ENCODE assay signal across 15 cellular contexts in the genomic region with DNA sequence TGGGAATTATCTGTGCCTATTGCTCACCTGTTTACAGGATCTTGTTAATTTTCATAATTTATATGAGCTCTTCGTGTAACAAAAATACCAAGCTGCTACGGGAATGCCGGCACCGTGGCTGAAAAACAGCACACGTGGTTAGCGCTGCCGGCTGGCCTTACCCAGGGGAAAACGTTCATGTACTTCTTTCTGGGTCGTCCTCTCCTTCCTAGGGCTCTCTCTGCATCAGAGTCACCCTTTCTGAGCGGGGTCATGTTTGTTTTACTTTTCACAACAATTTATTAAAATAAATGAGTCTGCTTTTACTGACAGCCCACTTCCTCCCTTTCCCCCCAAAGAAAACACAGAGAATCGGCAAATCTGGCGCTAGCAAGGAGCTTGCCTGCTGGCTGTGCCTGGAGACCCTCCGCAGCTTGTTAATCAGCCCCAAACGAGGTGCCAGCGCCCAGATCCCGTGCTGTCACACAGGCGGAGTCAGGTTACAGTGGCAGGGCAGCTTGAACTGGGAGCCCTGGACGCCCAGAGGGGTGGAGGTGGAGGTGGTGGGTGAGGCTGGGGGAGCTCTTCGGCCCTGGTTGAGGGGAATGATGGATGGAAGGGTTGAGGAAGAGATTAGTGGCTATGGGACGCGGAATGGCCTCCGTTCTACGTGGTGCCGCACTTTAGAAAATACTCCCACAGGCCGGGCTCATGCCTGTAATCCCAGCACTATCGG.
DNase-seq lines count a peak whose midpoint lies in the region; ATAC-seq and TF ChIP-seq lines count a peak whose summit lies in the region.
"Had no signal": no experiment of that assay in that cellular context is flagged by ENCODE, and none has a peak within 500 bp of the region (broad histone marks: within the 10 kb centered on the region; RNA-seq: fewer than 3 reads in every experiment).

No MANE protein-coding gene starts in this region.

- H3K9me3 Mint-ChIP-seq in osteocyte (ENCODE audit: unreplicated experiment) (no peaks in the 10 kb centered on the region), Caco-2 (ENCODE audit: unreplicated experiment) (no peaks in the 10 kb centered on the region)
- H3K9me3 Mint-ChIP-seq in effector memory CD8-positive, alpha-beta T cell = no peaks in the 10 kb centered on the region
- no peaks in the 10 kb centered on the region for H3K9me3 Mint-ChIP-seq in activated CD8-positive, alpha-beta T cell treated with anti-CD3 and anti-CD28 coated beads for 36 hours

- peak overlapping the region; percentile 37 for H2AFZ ChIP-seq in ACC112 (ENCODE audit: low read length, unreplicated experiment)

- no peaks in the 10 kb centered on the region for H3K27me3 Mint-ChIP-seq in osteocyte (ENCODE audit: unreplicated experiment)
- peaks cover 12 to 16% of the 10 kb centered on the region in 2 donors for H3K27me3 Mint-ChIP-seq in effector memory CD8-positive, alpha-beta T cell
- no peaks in the 10 kb centered on the region for H3K27me3 Mint-ChIP-seq in Caco-2 (ENCODE audit: insufficient read depth, unreplicated experiment)
- H3K27me3 Mint-ChIP-seq in activated CD8-positive, alpha-beta T cell treated with anti-CD3 and anti-CD28 coated beads for 36 hours = peaks cover 10% of the 10 kb centered on the region

- intact Hi-C loops in Panc1 (cut with micrococcal nuclease; ENCODE audit: unreplicated experiment) (no loop called here), Caco-2 (cut with micrococcal nuclease; ENCODE audit: unreplicated experiment) (no loop called here)
- intact Hi-C loops in activated CD8-positive, alpha-beta T cell treated with anti-CD3 and anti-CD28 coated beads for 36 hours (cut with micrococcal nuclease) = no loop called here

- BruUV-seq in Panc1 (replicated peaks; lab: Mats Ljungman, UMichigan) (no TSS peak), Caco-2 (replicated peaks; lab: Mats Ljungman, UMichigan) (no TSS peak)

- H3K9me3 ChIP-seq in Panc1 (ENCODE audit: control insufficient read depth, insufficient read depth, low read depth, low read length) = no peaks in the 10 kb centered on the region
- H3K9me3 ChIP-seq in Caco-2 = no peaks in the 10 kb centered on the region
- H3K9me3 ChIP-seq: prostate gland had no signal

- H3K79me2 ChIP-seq in ACC112 (ENCODE audit: control insufficient read depth, insufficient read depth, low read length, unreplicated experiment) = no peaks in the 10 kb centered on the region

- DNase-seq in Panc1 (ENCODE audit: low read depth, low spot score) (no peak), fibroblast of pulmonary artery (ENCODE audit: low read depth) (peak; percentile 31), osteocyte (ENCODE audit: extremely low spot score, unreplicated experiment) (peak; percentile 82), Caco-2 (no peak)
- DNase-seq in effector memory CD8-positive, alpha-beta T cell = no peak
- no peak for DNase-seq in activated CD8-positive, alpha-beta T cell treated with anti-CD3 and anti-CD28 coated beads for 36 hours
- DNase-seq: ACHN; COR-L47; foreskin keratinocyte; GF-D8; stimulated activated CD4-positive, alpha-beta T cell treated with anti-CD3 and anti-CD28 coated beads, Interleukin-4, amount 100 ng/mL, for 1 hour had no signal

- H3K4me1 Mint-ChIP-seq in osteocyte (ENCODE audit: unreplicated experiment) (peaks cover 47% of the 10 kb centered on the region), Caco-2 (ENCODE audit: low read depth, unreplicated experiment) (peaks cover 20% of the 10 kb centered on the region)
- H3K4me1 Mint-ChIP-seq in effector memory CD8-positive, alpha-beta T cell (ENCODE audit: low read depth in 2 of 2) = no peaks in the 10 kb centered on the region
- H3K4me1 Mint-ChIP-seq in activated CD8-positive, alpha-beta T cell treated with anti-CD3 and anti-CD28 coated beads for 36 hours (ENCODE audit: low read depth) = no peaks in the 10 kb centered on the region

- TF ChIP-seq CTCF in Panc1 (IDR thresholded peaks at IDR 0.05) (no peak), fibroblast of pulmonary artery (IDR thresholded peaks at IDR 0.05; ENCODE audit: low read length, missing control alignments) (no peak), osteocyte (IDR thresholded peaks at IDR 0.05) (no peak), Caco-2 (IDR thresholded peaks at IDR 0.05; ENCODE audit: insufficient read depth in 1 of 2, low read depth in 1 of 2, low read length in 1 of 2, severe bottlenecking in 1 of 2, unreplicated experiment in 1 of 2) (no peak)
- TF ChIP-seq CTCF in activated CD8-positive, alpha-beta T cell treated with anti-CD3 and anti-CD28 coated beads for 36 hours (IDR thresholded peaks at IDR 0.05) = no peak

- H3K4me1 ChIP-seq in ACC112 (ENCODE audit: control insufficient read depth, insufficient read depth, low read length, unreplicated experiment) (no peaks in the 10 kb centered on the region), Panc1 (ENCODE audit: control insufficient read depth, insufficient read depth, low read length) (peaks cover 22% of the 10 kb centered on the region), Caco-2 (peaks cover 2% of the 10 kb centered on the region; the same call in 1 of the 2 replicates)
- H3K4me1 ChIP-seq: foreskin keratinocyte had no signal

- in situ Hi-C loops in Panc1 (cut with HindIII; ENCODE audit: low pct_unique_long_range_greater_than_20kb, low sequenced_read_pairs) = no loop called here

- POLR2A ChIA-PET in Panc1 (lab: Charles Lee) = no interaction called here
- POLR2A ChIA-PET in Caco-2 (lab: Charles Lee) = no interaction called here
- POLR2A ChIA-PET in activated CD8-positive, alpha-beta T cell treated with anti-CD3 and anti-CD28 coated beads for 36 hours (lab: Charles Lee) = no interaction called here

- H3K4me3 ChIP-seq in ACC112 (ENCODE audit: low read depth, low read length) (no peak overlapping the region), Panc1 (ENCODE audit: low read depth in 2 of 2, low read length in 2 of 2) (peak overlapping the region in 1 of 2 experiments; percentile 19; a peak in 1 of 4 replicates), fibroblast of pulmonary artery (replicated peaks; ENCODE audit: low read depth, low read length) (no peak overlapping the region), Caco-2 (ENCODE audit: low read depth, low read length) (no peak overlapping the region)
- H3K4me3 ChIP-seq: prostate gland had no signal

- H3K36me3 ChIP-seq in ACC112 (ENCODE audit: insufficient read depth, low read length) = no peaks in the 10 kb centered on the region
- no peaks in the 10 kb centered on the region for H3K36me3 ChIP-seq in Panc1 (ENCODE audit: control insufficient read depth, insufficient read depth, low read length)
- no peaks in the 10 kb centered on the region for H3K36me3 ChIP-seq in Caco-2 (ENCODE audit: control insufficient read depth, insufficient read depth, low read length)
- H3K36me3 ChIP-seq: prostate gland had no signal

- ATAC-seq in Panc1 = peak; percentile 26; the same call in 1 of the 2 replicates
- no peak for ATAC-seq in effector memory CD8-positive, alpha-beta T cell (replicated peaks)
- no peak for ATAC-seq in GM18502 (IDR thresholded peaks at IDR 0.05; ENCODE audit: poor library complexity, unreplicated experiment)
- ATAC-seq in activated CD8-positive, alpha-beta T cell treated with anti-CD3 and anti-CD28 coated beads for 36 hours = no peak
- ATAC-seq: activated T-helper 17 cell treated with anti-CD3 and anti-CD28 coated beads, Interleukin-2, amount 50 U/mL, for 72 hours; foreskin keratinocyte had no signal

- CTCF ChIA-PET in Panc1 (lab: Charles Lee) = no interaction called here
- CTCF ChIA-PET in Caco-2 (lab: Charles Lee) = no interaction called here
- CTCF ChIA-PET in activated CD8-positive, alpha-beta T cell treated with anti-CD3 and anti-CD28 coated beads for 36 hours (lab: Charles Lee) = no interaction called here

- peak overlapping the region; percentile 43 for H3K4me3 Mint-ChIP-seq in osteocyte (ENCODE audit: unreplicated experiment)
- H3K4me3 Mint-ChIP-seq in effector memory CD8-positive, alpha-beta T cell = no peak overlapping the region
- no peak overlapping the region for H3K4me3 Mint-ChIP-seq in Caco-2 (ENCODE audit: unreplicated experiment)
- H3K4me3 Mint-ChIP-seq in activated CD8-positive, alpha-beta T cell treated with anti-CD3 and anti-CD28 coated beads for 36 hours = no peak overlapping the region
- H3K4me3 Mint-ChIP-seq: activated T-helper 17 cell treated with anti-CD3 and anti-CD28 coated beads, Interleukin-2, amount 50 U/mL, for 72 hours had no signal

- no peaks in the 10 kb centered on the region for H3K27me3 ChIP-seq in ACC112 (ENCODE audit: insufficient read depth, low read length)
- H3K27me3 ChIP-seq in Panc1 (ENCODE audit: control insufficient read depth, insufficient read depth, low read length) = no peaks in the 10 kb centered on the region
- H3K27me3 ChIP-seq in Caco-2 (replicated peaks; ENCODE audit: control insufficient read depth, insufficient read depth, low read length) = no peaks in the 10 kb centered on the region
- H3K27me3 ChIP-seq: foreskin keratinocyte had no signal

- H3K27ac ChIP-seq in ACC112 (ENCODE audit: low read depth, low read length) (no peak overlapping the region), Panc1 (ENCODE audit: low read length) (peak overlapping the region; percentile 94)
- H3K27ac ChIP-seq: foreskin keratinocyte, prostate gland had no signal

- H3K27ac Mint-ChIP-seq in osteocyte (ENCODE audit: unreplicated experiment) = peak overlapping the region; percentile 77
- H3K27ac Mint-ChIP-seq in effector memory CD8-positive, alpha-beta T cell = no peak overlapping the region
- no peak overlapping the region for H3K27ac Mint-ChIP-seq in Caco-2 (ENCODE audit: unreplicated experiment)
- H3K27ac Mint-ChIP-seq in activated CD8-positive, alpha-beta T cell treated with anti-CD3 and anti-CD28 coated beads for 36 hours = no peak overlapping the region
- H3K27ac Mint-ChIP-seq: activated T-helper 17 cell treated with anti-CD3 and anti-CD28 coated beads, Interleukin-2, amount 50 U/mL, for 72 hours had no signal

- H3K36me3 Mint-ChIP-seq in osteocyte (ENCODE audit: unreplicated experiment) (no peaks in the 10 kb centered on the region), Caco-2 (ENCODE audit: insufficient read depth, unreplicated experiment) (no peaks in the 10 kb centered on the region)
- H3K36me3 Mint-ChIP-seq in effector memory CD8-positive, alpha-beta T cell (ENCODE audit: insufficient read depth) = no peaks in the 10 kb centered on the region
- H3K36me3 Mint-ChIP-seq in activated CD8-positive, alpha-beta T cell treated with anti-CD3 and anti-CD28 coated beads for 36 hours (ENCODE audit: low read depth) = no peaks in the 10 kb centered on the region

Comparison
In these comparisons a context has a peak if more than half of its experiments do, and no peak if none do; other contexts are left out.
1. DNase-seq: peak in fibroblast of pulmonary artery (single experiment) and osteocyte (single experiment); none in Panc1 (single experiment), effector memory CD8-positive, alpha-beta T cell (0 of 3), Caco-2 (0 of 2) and activated CD8-positive, alpha-beta T cell treated with anti-CD3 and anti-CD28 coated beads for 36 hours (single experiment).